1 cellular context compared by ENCODE assay signal in the genomic region with DNA sequence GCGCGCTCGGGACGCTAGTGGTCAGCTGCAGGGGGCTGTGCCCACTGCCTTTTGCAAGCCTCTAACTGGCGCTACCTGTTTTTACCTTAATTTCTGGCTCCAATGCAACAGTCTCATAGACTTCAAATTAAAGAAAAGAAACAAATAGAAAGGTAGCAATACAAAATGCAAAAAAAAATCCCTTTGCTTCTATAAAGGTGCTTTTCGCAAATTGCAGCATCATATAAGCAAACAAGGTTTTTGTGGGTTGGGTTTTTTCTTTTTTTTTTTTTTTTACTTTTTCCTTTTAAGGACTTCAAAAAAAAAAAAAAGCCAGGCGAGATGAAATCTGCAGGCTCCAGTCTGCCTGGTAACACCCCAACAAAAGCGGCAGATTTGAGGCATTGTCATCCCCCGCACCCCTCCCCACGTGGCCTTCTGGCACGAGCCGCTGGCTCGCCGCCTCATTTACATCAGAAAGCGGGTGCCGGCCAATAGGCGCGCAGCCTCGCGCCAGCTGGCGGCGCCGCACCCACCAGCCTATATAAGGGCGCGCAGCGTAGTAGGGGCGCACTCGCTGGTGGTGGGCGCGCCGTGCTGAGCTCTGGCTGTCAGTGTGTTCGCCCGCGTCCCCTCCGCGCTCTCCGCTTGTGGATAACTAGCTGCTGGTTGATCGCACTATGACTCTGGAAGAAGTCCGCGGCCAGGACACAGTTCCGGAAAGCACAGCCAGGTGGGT.
TF ChIP-seq lines count a peak whose summit lies in the region.

A gene with protein sequence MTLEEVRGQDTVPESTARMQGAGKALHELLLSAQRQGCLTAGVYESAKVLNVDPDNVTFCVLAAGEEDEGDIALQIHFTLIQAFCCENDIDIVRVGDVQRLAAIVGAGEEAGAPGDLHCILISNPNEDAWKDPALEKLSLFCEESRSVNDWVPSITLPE (plus strand): TSS at position 550 of the 718 bp plus-strand sequence. CDS start 110 bp downstream, at position 660.

TF ChIP-seq in HEK293, 187 proteins besides CTCF, POLR2A, EP300 and RAD21 (continued from another document):
- TF ChIP-seq, protein P1, sequence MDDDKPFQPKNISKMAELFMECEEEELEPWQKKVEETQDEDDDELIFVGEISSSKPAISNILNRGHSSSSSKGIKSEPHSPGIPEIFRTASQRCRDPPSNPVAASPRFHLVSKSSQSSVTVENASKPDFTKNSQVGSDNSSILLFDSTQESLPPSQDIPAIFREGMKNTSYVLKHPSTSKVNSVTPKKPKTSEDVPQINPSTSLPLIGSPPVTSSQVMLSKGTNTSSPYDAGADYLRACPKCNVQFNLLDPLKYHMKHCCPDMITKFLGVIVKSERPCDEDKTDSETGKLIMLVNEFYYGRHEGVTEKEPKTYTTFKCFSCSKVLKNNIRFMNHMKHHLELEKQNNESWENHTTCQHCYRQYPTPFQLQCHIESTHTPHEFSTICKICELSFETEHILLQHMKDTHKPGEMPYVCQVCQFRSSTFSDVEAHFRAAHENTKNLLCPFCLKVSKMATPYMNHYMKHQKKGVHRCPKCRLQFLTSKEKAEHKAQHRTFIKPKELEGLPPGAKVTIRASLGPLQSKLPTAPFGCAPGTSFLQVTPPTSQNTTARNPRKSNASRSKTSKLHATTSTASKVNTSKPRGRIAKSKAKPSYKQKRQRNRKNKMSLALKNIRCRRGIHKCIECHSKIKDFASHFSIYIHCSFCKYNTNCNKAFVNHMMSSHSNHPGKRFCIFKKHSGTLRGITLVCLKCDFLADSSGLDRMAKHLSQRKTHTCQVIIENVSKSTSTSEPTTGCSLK (tag by site-specific recombination; IDR thresholded peaks at IDR 0.05), result no peak
- TF ChIP-seq ZNF335 (tag by site-specific recombination; conservative IDR thresholded peaks at IDR 0.05), result no peak
- TF ChIP-seq, protein P2, sequence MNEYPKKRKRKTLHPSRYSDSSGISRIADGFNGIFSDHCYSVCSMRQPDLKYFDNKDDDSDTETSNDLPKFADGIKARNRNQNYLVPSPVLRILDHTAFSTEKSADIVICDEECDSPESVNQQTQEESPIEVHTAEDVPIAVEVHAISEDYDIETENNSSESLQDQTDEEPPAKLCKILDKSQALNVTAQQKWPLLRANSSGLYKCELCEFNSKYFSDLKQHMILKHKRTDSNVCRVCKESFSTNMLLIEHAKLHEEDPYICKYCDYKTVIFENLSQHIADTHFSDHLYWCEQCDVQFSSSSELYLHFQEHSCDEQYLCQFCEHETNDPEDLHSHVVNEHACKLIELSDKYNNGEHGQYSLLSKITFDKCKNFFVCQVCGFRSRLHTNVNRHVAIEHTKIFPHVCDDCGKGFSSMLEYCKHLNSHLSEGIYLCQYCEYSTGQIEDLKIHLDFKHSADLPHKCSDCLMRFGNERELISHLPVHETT (tag by site-specific recombination; IDR thresholded peaks at IDR 0.05), result peak; percentile 20; the same call in 1 of the 2 replicates
- no peak for TF ChIP-seq ZNF292 (tag by site-specific recombination; IDR thresholded peaks at IDR 0.05; ENCODE audit: borderline replicate concordance, low read depth)
- TF ChIP-seq, protein P3, sequence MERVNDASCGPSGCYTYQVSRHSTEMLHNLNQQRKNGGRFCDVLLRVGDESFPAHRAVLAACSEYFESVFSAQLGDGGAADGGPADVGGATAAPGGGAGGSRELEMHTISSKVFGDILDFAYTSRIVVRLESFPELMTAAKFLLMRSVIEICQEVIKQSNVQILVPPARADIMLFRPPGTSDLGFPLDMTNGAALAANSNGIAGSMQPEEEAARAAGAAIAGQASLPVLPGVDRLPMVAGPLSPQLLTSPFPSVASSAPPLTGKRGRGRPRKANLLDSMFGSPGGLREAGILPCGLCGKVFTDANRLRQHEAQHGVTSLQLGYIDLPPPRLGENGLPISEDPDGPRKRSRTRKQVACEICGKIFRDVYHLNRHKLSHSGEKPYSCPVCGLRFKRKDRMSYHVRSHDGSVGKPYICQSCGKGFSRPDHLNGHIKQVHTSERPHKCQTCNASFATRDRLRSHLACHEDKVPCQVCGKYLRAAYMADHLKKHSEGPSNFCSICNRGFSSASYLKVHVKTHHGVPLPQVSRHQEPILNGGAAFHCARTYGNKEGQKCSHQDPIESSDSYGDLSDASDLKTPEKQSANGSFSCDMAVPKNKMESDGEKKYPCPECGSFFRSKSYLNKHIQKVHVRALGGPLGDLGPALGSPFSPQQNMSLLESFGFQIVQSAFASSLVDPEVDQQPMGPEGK (tag by site-specific recombination; IDR thresholded peaks at IDR 0.05), result 0 out of 2 replicates have a peak, but pooled peaks have one; percentile 17
- no peak for TF ChIP-seq HOXC10 (CRISPR knock-in tag; IDR thresholded peaks at IDR 0.05)
- no peak for TF ChIP-seq HOXA7 (CRISPR knock-in tag; IDR thresholded peaks at IDR 0.05; ENCODE audit: borderline replicate concordance)
- no peak for TF ChIP-seq ZNF10 (tag by site-specific recombination; IDR thresholded peaks at IDR 0.05)
- TF ChIP-seq ZBTB7A (tag by site-specific recombination; IDR thresholded peaks at IDR 0.05; ENCODE audit: low read depth), result 0 out of 2 replicates have a peak, but pooled peaks have one; percentile 17
- TF ChIP-seq REPIN1 (tag by site-specific recombination; IDR thresholded peaks at IDR 0.05; ENCODE audit: low read depth), result no peak
